30 cellular contexts compared by ENCODE assay signal in the genomic region with DNA sequence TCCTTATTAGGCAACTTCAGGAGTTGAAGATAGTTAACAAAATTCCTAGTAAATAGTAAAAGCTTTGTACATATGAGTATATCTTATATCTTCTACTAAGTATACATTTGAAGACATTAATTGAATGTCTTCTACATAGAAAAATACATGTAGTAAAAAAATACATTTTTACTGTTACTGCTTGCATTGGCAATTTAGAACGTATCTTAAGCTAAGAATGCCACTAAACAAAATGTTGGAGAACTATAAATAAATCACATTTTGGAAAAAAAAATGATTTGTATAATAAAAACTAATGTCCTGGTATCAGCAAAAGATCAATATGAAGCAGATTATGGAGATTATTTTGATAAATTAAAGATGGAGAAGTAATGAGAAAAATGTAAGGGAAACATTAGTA.
"Had no signal": no experiment of that assay in that cellular context is flagged by ENCODE, and none has a peak within 500 bp of the region (broad histone marks: within the 10 kb centered on the region; RNA-seq: fewer than 3 reads in every experiment).

No MANE protein-coding gene starts in this region.

- H3K4me1 ChIP-seq: ascending aorta had no signal

- H3K27ac ChIP-seq: ascending aorta, cardiac muscle cell, WERI-Rb-1 had no signal

- H3K9me3 ChIP-seq: ascending aorta had no signal

- H3K27me3 ChIP-seq: ascending aorta, cardiac muscle cell had no signal

- DNase-seq: activated CD4-positive, alpha-beta memory T cell treated with anti-CD3 and anti-CD28 coated beads, Interleukin-2, amount 10 ng/mL, durations not matched to agents 7 days and 5 days; activated CD4-positive, alpha-beta T cell treated with anti-CD3 and anti-CD28 coated beads for 1 hour; activated CD4-positive, alpha-beta T cell treated with anti-CD3 and anti-CD28 coated beads for 36 hours; activated CD4-positive, alpha-beta T cell treated with anti-CD3 and anti-CD28 coated beads for 48 hours; activated CD4-positive, alpha-beta T cell treated with anti-CD3 and anti-CD28 coated beads, Interleukin-2, amount 10 ng/mL, durations not matched to agents 7 days and 5 days; activated CD4-positive, alpha-beta T cell treated with anti-CD3 and anti-CD28 coated beads, Interleukin-2, amount 50 U/mL, for 48 hours; activated CD4-positive, CD25-positive, alpha-beta regulatory T cell; activated CD8-positive, alpha-beta memory T cell treated with anti-CD3 and anti-CD28 coated beads for 24 hours; activated CD8-positive, alpha-beta memory T cell treated with anti-CD3 and anti-CD28 coated beads, Interleukin-2, amount 10 ng/mL, durations not matched to agents 7 days and 5 days; activated CD8-positive, alpha-beta memory T cell treated with anti-CD3 and anti-CD28 coated beads, Interleukin-2, amount 50 U/mL, for 48 hours; activated CD8-positive, alpha-beta T cell treated with anti-CD3 and anti-CD28 coated beads, Interleukin-2, amount 10 ng/mL, durations not matched to agents 7 days and 5 days; activated effector memory CD4-positive, alpha-beta T cell treated with Interleukin-2 at 50 U/mL for 16 hours; activated gamma-delta T cell; activated naive CD4-positive, alpha-beta T cell treated with anti-CD3 and anti-CD28 coated beads, Interleukin-2, amount 10 ng/mL, durations not matched to agents 7 days and 5 days; activated naive CD4-positive, alpha-beta T cell treated with Interleukin-2 at 50 U/mL for 16 hours; activated naive CD8-positive, alpha-beta T cell treated with anti-CD3 and anti-CD28 coated beads, Interleukin-2, amount 10 ng/mL, durations not matched to agents 7 days and 5 days; activated naive CD8-positive, alpha-beta T cell treated with anti-CD3 and anti-CD28 coated beads, Interleukin-2, amount 50 U/mL, for 24 hours; activated T-cell treated with anti-CD3 and anti-CD28 coated beads, Interleukin-2, amount 50 U/mL, for 24 hours; activated T-cell treated with anti-CD3 and anti-CD28 coated beads, Interleukin-2, amount 50 U/mL, for 48 hours; amygdala; anterior cingulate cortex; caudate nucleus; cerebellar nuclear complex; T-helper 2 cell; T-helper 9 cell; WERI-Rb-1 had no signal

- H3K4me3 ChIP-seq: ascending aorta, cardiac muscle cell had no signal

- ATAC-seq: activated CD4-positive, alpha-beta T cell treated with anti-CD3 and anti-CD28 coated beads for 36 hours; activated CD4-positive, CD25-positive, alpha-beta regulatory T cell treated with anti-CD3 and anti-CD28 coated beads, Interleukin-2, amount 50 U/mL, for 24 hours; activated CD8-positive, alpha-beta memory T cell treated with anti-CD3 and anti-CD28 coated beads, Interleukin-2, amount 10 ng/mL, durations not matched to agents 7 days and 5 days; activated CD8-positive, alpha-beta T cell treated with anti-CD3 and anti-CD28 coated beads, Interleukin-2, amount 10 ng/mL, durations not matched to agents 7 days and 5 days; activated naive CD8-positive, alpha-beta T cell treated with anti-CD3 and anti-CD28 coated beads, Interleukin-2, amount 50 U/mL, for 24 hours had no signal

- H3K36me3 ChIP-seq: ascending aorta, cardiac muscle cell, WERI-Rb-1 had no signal

- FAIRE-seq: bronchial epithelial cell had no signal
